In the genomic region with DNA sequence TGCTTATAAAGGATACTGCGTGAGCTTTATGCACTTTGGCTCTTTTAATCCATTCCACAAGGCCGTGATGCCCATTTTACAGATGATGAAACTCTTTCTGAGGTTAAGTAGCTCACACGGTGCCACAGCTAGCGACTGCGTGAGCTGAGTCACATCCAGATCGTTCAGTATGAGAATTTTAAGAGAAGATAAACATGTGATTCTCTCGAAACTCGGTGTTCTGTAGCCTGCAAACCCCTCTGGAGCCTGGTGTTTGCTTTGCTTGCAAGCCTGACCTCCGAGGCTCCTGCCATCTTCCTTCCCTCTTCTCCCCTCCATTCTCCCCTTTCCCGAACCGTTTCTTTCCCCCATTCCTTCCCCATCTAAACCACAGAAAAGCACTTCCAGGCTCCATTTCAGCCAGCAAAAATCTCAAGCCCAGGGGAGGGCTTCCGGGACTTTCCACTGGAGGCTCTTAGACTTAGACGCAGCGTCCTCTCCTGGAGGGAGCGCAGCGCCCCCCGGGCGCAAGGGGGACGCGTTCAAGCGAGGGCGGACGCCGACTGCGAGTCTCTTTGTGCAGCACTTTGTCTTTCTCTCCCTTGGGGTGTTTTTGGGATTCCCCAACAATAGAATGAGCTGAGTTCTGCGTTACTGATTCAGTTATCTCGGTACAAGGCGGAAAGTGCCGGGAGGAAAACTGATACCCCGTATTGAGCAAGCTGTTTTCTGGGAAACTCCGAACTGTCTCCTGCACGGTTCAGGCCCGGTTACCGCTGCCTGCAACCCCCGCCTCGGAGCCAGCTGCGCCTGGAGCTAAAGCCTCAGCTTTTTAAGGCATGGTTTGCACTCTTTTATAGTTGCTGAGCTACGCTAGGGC, we compare ENCODE assay signal across 8 cellular contexts. TPM values are rescaled to one million over a fixed set of nuclear protein-coding genes. Genes with fewer than 3 reads are reported as not detected.
DNase-seq lines count a peak whose midpoint lies in the region; ATAC-seq and TF ChIP-seq lines count a peak whose summit lies in the region.

No MANE protein-coding gene starts in this region.

- peaks cover 12% of the 10 kb centered on the region; the same call in 1 of the 2 replicates for H3K27me3 ChIP-seq in MG63
- H3K27me3 ChIP-seq in mucosa of stomach (ENCODE audit: control insufficient read depth, insufficient read depth, low read length) = peaks cover 17% of the 10 kb centered on the region
- no peaks in the 10 kb centered on the region for H3K27me3 ChIP-seq in upper lobe of right lung

- ATAC-seq in GM21723 (IDR thresholded peaks at IDR 0.05; ENCODE audit: unreplicated experiment) (peak; percentile 80), upper lobe of right lung (peak; percentile 84)

- H3K9ac ChIP-seq in mucosa of stomach (ENCODE audit: low read length) = peak overlapping the region; percentile 12

- peak; percentile 46 for TF ChIP-seq CTCF in upper lobe of right lung (IDR thresholded peaks at IDR 0.05)

- H3K9me3 ChIP-seq in MG63 (no peaks in the 10 kb centered on the region), mucosa of stomach (ENCODE audit: control insufficient read depth, low read length) (no peaks in the 10 kb centered on the region), upper lobe of right lung (no peaks in the 10 kb centered on the region)

- intact Hi-C loops in upper lobe of right lung (cut with DNase I) = no loop called here

- peak; percentile 51 for DNase-seq in NK-92 treated with Interleukin-12 subunit alpha and Interleukin-12 subunit beta, amount 100 ng/mL, for 24 hours (lab: John Stamatoyannopoulos, UW)
- DNase-seq in NK-92 (lab: John Stamatoyannopoulos, UW; ENCODE audit: unreplicated experiment) (no peak), MG63 (peak; percentile 11), ecto neural progenitor cell (ENCODE audit: low spot score) (peak; percentile 65), upper lobe of right lung (no peak), NCI-H1694 treated with DMSO at 0.1 percent for 48 hours (lab: John Stamatoyannopoulos, UW) (no peak)

- H3K36me3 ChIP-seq in MG63 = no peaks in the 10 kb centered on the region
- no peaks in the 10 kb centered on the region for H3K36me3 ChIP-seq in mucosa of stomach (ENCODE audit: control insufficient read depth, insufficient read depth, low read length)
- no peaks in the 10 kb centered on the region for H3K36me3 ChIP-seq in upper lobe of right lung

- peak overlapping the region; percentile 47 for H3K27ac ChIP-seq in upper lobe of right lung

- H3K4me1 ChIP-seq in mucosa of stomach (ENCODE audit: control insufficient read depth, insufficient read depth, low read length) (no peaks in the 10 kb centered on the region), upper lobe of right lung (no peaks in the 10 kb centered on the region)

- H3K4me3 ChIP-seq in MG63 (0 out of 2 replicates have a peak overlapping the region, but pooled peaks have one; percentile 3), mucosa of stomach (ENCODE audit: low read length) (no peak overlapping the region), upper lobe of right lung (peak overlapping the region; percentile 36)

RNA-seq across cellular contexts. Expression of gene CYP1B1, which starts 38.0 kb away (rescaled TPM):
- 21.1 and 27.7 TPM in 2 replicates for total RNA-seq in MG63 (2014; rRNA removed; shearing (Covaris generic); ENCODE audit: low replicate concordance)
- total RNA-seq in upper lobe of right lung = 69.4 TPM

Comparison
In these comparisons a context has a peak if more than half of its experiments do, and no peak if none do; other contexts are left out.
1. DNase-seq: peak in NK-92 treated with Interleukin-12 subunit alpha and Interleukin-12 subunit beta, amount 100 ng/mL, for 24 hours (single experiment), MG63 (single experiment) and ecto neural progenitor cell (single experiment); none in NK-92 (single experiment), upper lobe of right lung (single experiment) and NCI-H1694 treated with DMSO at 0.1 percent for 48 hours (single experiment).